Comparison of ENCODE assay signal across 8 cellular contexts in the genomic region with DNA sequence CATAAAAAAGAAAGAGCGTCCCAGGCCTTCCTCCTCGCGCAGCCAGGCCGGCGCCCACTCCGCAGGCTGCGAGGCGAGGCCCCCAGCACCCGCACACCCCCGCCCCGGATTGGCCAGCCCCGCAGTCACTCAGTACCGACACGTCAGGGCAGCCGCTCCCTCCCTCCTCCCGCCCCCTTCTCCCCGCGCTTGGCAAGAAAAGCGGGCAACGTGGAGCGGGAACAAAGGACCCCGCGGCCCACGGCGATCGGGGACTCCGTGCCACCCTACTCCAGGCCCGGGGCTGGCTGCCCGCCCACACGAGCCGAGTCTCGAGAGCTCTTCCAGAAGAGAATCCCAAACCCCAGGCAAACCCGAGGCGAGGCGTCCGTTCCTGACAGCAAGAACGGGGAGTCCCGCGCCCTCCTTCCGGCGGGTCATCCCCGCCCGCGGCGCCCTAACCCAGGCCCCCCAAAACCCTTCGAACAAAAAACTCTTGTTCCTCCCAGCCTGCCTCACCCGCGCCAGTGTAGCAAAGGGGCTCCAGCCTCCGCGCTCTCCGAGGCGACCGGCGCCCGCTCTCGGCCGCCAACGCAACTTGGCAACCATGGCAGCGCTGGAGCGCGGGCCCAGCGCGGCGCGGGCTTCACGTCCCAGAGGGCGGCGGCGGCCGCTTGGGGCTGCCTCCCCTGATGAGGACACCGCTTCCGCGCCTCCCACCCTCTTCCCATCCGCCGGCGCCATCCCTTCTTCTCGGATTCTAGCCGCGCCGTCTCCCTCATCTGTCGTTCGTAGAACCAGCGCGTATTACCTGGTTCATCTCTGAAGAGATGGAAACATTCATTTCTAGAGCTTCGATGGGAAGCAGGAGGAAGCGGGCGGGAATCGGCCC. TPM values are rescaled to one million over a fixed set of nuclear protein-coding genes. Genes with fewer than 3 reads are reported as not detected.
DNase-seq lines count a peak whose midpoint lies in the region; ATAC-seq and TF ChIP-seq lines count a peak whose summit lies in the region.

No MANE protein-coding gene starts in this region.

- DNase-seq in DMS79 (lab: John Stamatoyannopoulos, UW) = peak; percentile 45
- peak; percentile 78 for DNase-seq in Jurkat, Clone E6-1 (ENCODE audit: low read depth, low spot score)
- DNase-seq in RKO (ENCODE audit: low spot score) = peak; percentile 85
- peak; percentile 84 for DNase-seq in activated T-helper 2 cell treated with anti-CD3 and anti-CD28 coated beads, Interferon-gamma antibody, Interleukin-2, Interleukin-4, amounts not matched to agents 10 μg/mL and 5 μg/mL and 100 μg/mL, durations not matched to agents 14 hours and 24 hours and 36 hours (ENCODE audit: low spot score)
- peak; percentile 85 for DNase-seq in fibroblast of peridontal ligament (ENCODE audit: extremely low read depth)
- peak; percentile 91 for DNase-seq in stimulated activated naive CD4-positive, alpha-beta T cell treated with Interleukin-2 at 50 U/mL for 16 hours (lab: John Stamatoyannopoulos, UW)

- peak overlapping the region; percentile 98 for H3K27ac Mint-ChIP-seq in activated T-helper 2 cell treated with anti-CD3 and anti-CD28 coated beads, Interferon-gamma antibody, Interleukin-2, Interleukin-4, amounts not matched to agents 10 μg/mL and 5 μg/mL and 100 μg/mL, durations not matched to agents 14 hours and 24 hours and 36 hours
- peak overlapping the region; percentile 96 to 99 (median 96) for H3K27ac Mint-ChIP-seq in nephron

- peaks cover 49% of the 10 kb centered on the region for H3K36me3 Mint-ChIP-seq in activated T-helper 2 cell treated with anti-CD3 and anti-CD28 coated beads, Interferon-gamma antibody, Interleukin-2, Interleukin-4, amounts not matched to agents 10 μg/mL and 5 μg/mL and 100 μg/mL, durations not matched to agents 14 hours and 24 hours and 36 hours (ENCODE audit: low read depth)
- peaks cover 7% of the 10 kb centered on the region for H3K36me3 Mint-ChIP-seq in nephron (ENCODE audit: low read depth)

- peak overlapping the region; percentile 91 for H3K4me3 ChIP-seq in Jurkat, Clone E6-1 (ENCODE audit: low read length)

- H3K9me3 Mint-ChIP-seq in activated T-helper 2 cell treated with anti-CD3 and anti-CD28 coated beads, Interferon-gamma antibody, Interleukin-2, Interleukin-4, amounts not matched to agents 10 μg/mL and 5 μg/mL and 100 μg/mL, durations not matched to agents 14 hours and 24 hours and 36 hours = peaks cover 10% of the 10 kb centered on the region
- no peaks in the 10 kb centered on the region for H3K9me3 Mint-ChIP-seq in nephron

- peak overlapping the region; percentile 90 for H3K4me3 Mint-ChIP-seq in activated T-helper 2 cell treated with anti-CD3 and anti-CD28 coated beads, Interferon-gamma antibody, Interleukin-2, Interleukin-4, amounts not matched to agents 10 μg/mL and 5 μg/mL and 100 μg/mL, durations not matched to agents 14 hours and 24 hours and 36 hours (ENCODE audit: low read depth)
- peak overlapping the region; percentile 94 to 99 (median 94) for H3K4me3 Mint-ChIP-seq in nephron

- H3K27me3 Mint-ChIP-seq in activated T-helper 2 cell treated with anti-CD3 and anti-CD28 coated beads, Interferon-gamma antibody, Interleukin-2, Interleukin-4, amounts not matched to agents 10 μg/mL and 5 μg/mL and 100 μg/mL, durations not matched to agents 14 hours and 24 hours and 36 hours (ENCODE audit: low read depth) = no peaks in the 10 kb centered on the region
- H3K27me3 Mint-ChIP-seq in nephron (ENCODE audit: low read depth) = no peaks in the 10 kb centered on the region

- peaks cover 45% of the 10 kb centered on the region for H3K4me1 Mint-ChIP-seq in activated T-helper 2 cell treated with anti-CD3 and anti-CD28 coated beads, Interferon-gamma antibody, Interleukin-2, Interleukin-4, amounts not matched to agents 10 μg/mL and 5 μg/mL and 100 μg/mL, durations not matched to agents 14 hours and 24 hours and 36 hours (ENCODE audit: low read depth)
- peaks cover 58% of the 10 kb centered on the region for H3K4me1 Mint-ChIP-seq in nephron

- intact Hi-C loops in activated T-helper 2 cell treated with anti-CD3 and anti-CD28 coated beads, Interferon-gamma antibody, Interleukin-2, Interleukin-4, amounts not matched to agents 10 μg/mL and 5 μg/mL and 100 μg/mL, durations not matched to agents 14 hours and 24 hours and 36 hours (cut with micrococcal nuclease) = loop anchor here (1.0 to 10.0 kb wide), 12 partner anchors 23 to 1059 kb away; a partner anchor contains a TSS

- TF ChIP-seq CTCF in nephron (IDR thresholded peaks at IDR 0.05; ENCODE audit: unreplicated experiment in 3 of 3) = peak in 1 of 3 experiments; percentile 11

- ATAC-seq in GM21619 (IDR thresholded peaks at IDR 0.05; ENCODE audit: unreplicated experiment) = peak; percentile 50

RNA-seq across cellular contexts. Expression of a gene that starts 0.6 kb away (rescaled TPM):
- 76.1 TPM for polyA plus RNA-seq in Jurkat, Clone E6-1 (2012; ENCODE audit: insufficient read depth, insufficient read length)
- 143 and 148 TPM in 2 replicates for total RNA-seq in activated T-helper 2 cell treated with anti-CD3 and anti-CD28 coated beads, Interferon-gamma antibody, Interleukin-2, Interleukin-4, amounts not matched to agents 10 μg/mL and 5 μg/mL and 100 μg/mL, durations not matched to agents 14 hours and 24 hours and 36 hours

Comparison
In these comparisons a context has a peak if more than half of its experiments do, and no peak if none do; other contexts are left out.
1. Peak in every context shown above with its lines: DNase-seq, ATAC-seq and H3K4me3 ChIP-seq.